Comparison of ENCODE assay signal across 8 cellular contexts in genomic region chr1:115977481-115978258, GRCh38. TPM values are rescaled to one million over a fixed set of nuclear protein-coding genes. Genes with fewer than 3 reads are reported as not detected.
A peak's percentile ranks its signal among the peaks of the same experiment; 100 is the strongest.
DNase-seq lines count a peak whose midpoint lies in the region; ATAC-seq and TF ChIP-seq lines count a peak whose summit lies in the region.

No MANE protein-coding gene starts in this region.

- H3K9me3 ChIP-seq in right cardiac atrium (ENCODE audit: control insufficient read depth, low read length) (no peaks in the 10 kb centered on the region), SJCRH30 (replicated peaks) (no peaks in the 10 kb centered on the region)

- ATAC-seq in activated T-cell treated with anti-CD3 and anti-CD28 coated beads, Interleukin-2, amount 50 U/mL, for 72 hours (replicated peaks in 1 of 2): no peak
- no peak for ATAC-seq in activated B cell treated with CpG ODN at 0.5 μM for 24 hours (ENCODE audit: low read depth)
- peak; percentile 25 to 46 for ATAC-seq in right cardiac atrium

- peak overlapping the region; percentile 94 for H3K4me3 ChIP-seq in right cardiac atrium (ENCODE audit: low read length)
- H3K4me3 ChIP-seq in skin epidermis: peak overlapping the region in 5 of 7 experiments; percentile 53 to 79 (median 73)
- H3K4me3 ChIP-seq in SJCRH30: no peak overlapping the region

- CTCF ChIA-PET in activated B cell treated with CpG ODN at 0.5 μM for 24 hours (lab: Charles Lee): interaction anchor here (0.6 kb wide), 1 partner anchor 168 kb away, joined by 3 read pairs; no protein-coding TSS in a partner anchor

- H3K9me3 Mint-ChIP-seq in activated T-cell treated with anti-CD3 and anti-CD28 coated beads, Interleukin-2, amount 50 U/mL, for 72 hours: no peaks in the 10 kb centered on the region
- no peaks in the 10 kb centered on the region for H3K9me3 Mint-ChIP-seq in activated B cell treated with CpG ODN at 0.5 μM for 24 hours

- H3K4me1 ChIP-seq in right cardiac atrium (ENCODE audit: control insufficient read depth, insufficient read depth, low read length) (no peaks in the 10 kb centered on the region), SJCRH30 (no peaks in the 10 kb centered on the region)

- H3K27ac Mint-ChIP-seq in activated T-cell treated with anti-CD3 and anti-CD28 coated beads, Interleukin-2, amount 50 U/mL, for 72 hours: peak overlapping the region; percentile 82
- peak overlapping the region; percentile 68 for H3K27ac Mint-ChIP-seq in activated B cell treated with CpG ODN at 0.5 μM for 24 hours

- intact Hi-C loops in activated B cell treated with CpG ODN at 0.5 μM for 24 hours (cut with micrococcal nuclease) (loop anchor here (1.0 to 10.0 kb wide), 4 partner anchors 838 to 1947 kb away; partner anchors contain the start of genes GDAP2, MAN1A2, TTF2 and WDR3), right cardiac atrium (cut with DNase I) (loop anchor here in 1 of 4 donors (10.0 kb wide), 1 partner anchor 173 kb away; no protein-coding TSS in a partner anchor)

- H3K27me3 ChIP-seq in right cardiac atrium (ENCODE audit: control insufficient read depth, insufficient read depth) (no peaks in the 10 kb centered on the region), SJCRH30 (no peaks in the 10 kb centered on the region)

- H3K4me1 Mint-ChIP-seq in activated T-cell treated with anti-CD3 and anti-CD28 coated beads, Interleukin-2, amount 50 U/mL, for 72 hours (ENCODE audit: low read depth): peaks cover 8% of the 10 kb centered on the region
- H3K4me1 Mint-ChIP-seq in activated B cell treated with CpG ODN at 0.5 μM for 24 hours: peaks cover 20% of the 10 kb centered on the region

- WGBS in right cardiac atrium: 44% methylated on average over 9 of the region's 9 CpGs

- no peak for TF ChIP-seq CTCF in activated B cell treated with CpG ODN at 0.5 μM for 24 hours (IDR thresholded peaks at IDR 0.05)

- peaks cover 10% of the 10 kb centered on the region for H3K27me3 Mint-ChIP-seq in activated T-cell treated with anti-CD3 and anti-CD28 coated beads, Interleukin-2, amount 50 U/mL, for 72 hours (ENCODE audit: low read depth)
- H3K27me3 Mint-ChIP-seq in activated B cell treated with CpG ODN at 0.5 μM for 24 hours: peaks cover 3% of the 10 kb centered on the region

- H3K36me3 ChIP-seq in SJCRH30: no peaks in the 10 kb centered on the region

- H3K27ac ChIP-seq in right cardiac atrium (ENCODE audit: low read length) (peak overlapping the region; percentile 2), skin epidermis (peak overlapping the region in 13 of 21 experiments; percentile 5 to 88 (median 80)), SJCRH30 (no peak overlapping the region)

- peaks cover 0 to 5% of the 10 kb centered on the region in 2 donors for H3K36me3 Mint-ChIP-seq in activated T-cell treated with anti-CD3 and anti-CD28 coated beads, Interleukin-2, amount 50 U/mL, for 72 hours (ENCODE audit: insufficient read depth in 2 of 2)
- H3K36me3 Mint-ChIP-seq in activated B cell treated with CpG ODN at 0.5 μM for 24 hours (ENCODE audit: low read depth): no peaks in the 10 kb centered on the region

- POLR2A ChIA-PET in activated B cell treated with CpG ODN at 0.5 μM for 24 hours (lab: Charles Lee): no interaction called here

- H3K4me3 Mint-ChIP-seq in activated T-cell treated with anti-CD3 and anti-CD28 coated beads, Interleukin-2, amount 50 U/mL, for 72 hours: peak overlapping the region; percentile 89 to 91
- H3K4me3 Mint-ChIP-seq in activated B cell treated with CpG ODN at 0.5 μM for 24 hours: peak overlapping the region; percentile 77

- no peak for DNase-seq in activated T-cell treated with anti-CD3 and anti-CD28 coated beads, Interleukin-2, amount 50 U/mL, for 72 hours
- DNase-seq in activated T-cell treated with anti-CD3 and anti-CD28 coated beads, Interleukin-2, amount 50 U/mL, for 1 hour: no peak
- DNase-seq in activated B cell treated with CpG ODN at 0.5 μM for 24 hours (no peak), right cardiac atrium (peak in 1 of 3 donors; percentile 46), ecto neural progenitor cell (ENCODE audit: low spot score) (no peak), SJCRH30 (no peak)
- DNase-seq in activated CD8-positive, alpha-beta memory T cell treated with anti-CD3 and anti-CD28 coated beads for 24 hours: no peak

RNA-seq across cellular contexts. Expression of gene SLC22A15, which starts 1.4 kb away (rescaled TPM):
- total RNA-seq in activated T-cell treated with anti-CD3 and anti-CD28 coated beads, Interleukin-2, amount 50 U/mL, for 72 hours: 1 to 10 TPM; 1.5 to 2.6 TPM
- total RNA-seq in activated B cell treated with CpG ODN at 0.5 μM for 24 hours (4.1 and 4.6 TPM in 2 replicates), right cardiac atrium (1 to 10 TPM; 4.5 to 9.3 (median 5.6) TPM)
- polyA plus RNA-seq in right cardiac atrium: 3.5 TPM
- not detected in 2 replicates for total RNA-seq in SJCRH30 (2014; rRNA removed; shearing (Covaris generic))

Comparison
In these comparisons a context has a peak if more than half of its experiments do, and no peak if none do; other contexts are left out.
1. ATAC-seq: peak in right cardiac atrium (2 of 2); none in activated T-cell treated with anti-CD3 and anti-CD28 coated beads, Interleukin-2, amount 50 U/mL, for 72 hours (0 of 2) and activated B cell treated with CpG ODN at 0.5 μM for 24 hours (single experiment).